In the genomic region with DNA sequence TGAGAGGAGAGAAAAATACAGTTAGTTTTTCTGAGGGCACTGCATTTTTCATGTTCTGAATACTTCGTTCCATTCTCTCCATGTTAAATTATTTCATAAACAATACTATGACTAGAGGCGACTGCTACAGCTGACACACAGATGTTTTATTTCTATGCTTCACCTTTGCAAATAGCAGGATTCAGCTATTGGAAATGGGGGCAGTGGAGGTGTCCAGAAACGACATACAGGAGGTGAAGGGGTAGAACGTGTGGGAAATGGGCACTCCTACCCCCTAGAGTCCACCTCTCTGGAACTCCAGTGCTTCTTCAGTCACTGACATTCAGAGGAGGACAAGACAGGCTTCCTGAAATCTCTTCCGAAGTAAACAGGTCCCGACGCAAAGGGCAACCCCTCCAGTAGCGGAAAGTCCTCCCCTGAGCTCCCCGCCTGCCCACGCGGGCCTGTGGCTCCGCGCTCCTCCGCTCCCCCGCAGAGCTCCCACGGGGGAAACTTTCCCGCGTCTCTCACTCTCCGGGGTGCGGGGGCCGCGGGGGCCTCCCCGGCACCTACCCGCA, we compare ENCODE assay signal across 8 cellular contexts. TPM values are rescaled to one million over a fixed set of nuclear protein-coding genes. Genes with fewer than 3 reads are reported as not detected.
DNase-seq lines count a peak whose midpoint lies in the region; ATAC-seq and TF ChIP-seq lines count a peak whose summit lies in the region.

No MANE protein-coding gene starts in this region.

- H3K79me2 ChIP-seq in fibroblast of lung (ENCODE audit: control insufficient read depth, insufficient read depth, low read length): peaks cover 45% of the 10 kb centered on the region

- H3K9me3 ChIP-seq in fibroblast of lung (ENCODE audit: control insufficient read depth, insufficient read depth, low read depth, low read length): no peaks in the 10 kb centered on the region

- H3K9me3 Mint-ChIP-seq in T-cell: no peaks in the 10 kb centered on the region
- H3K9me3 Mint-ChIP-seq in nephron progenitor cell: no peaks in the 10 kb centered on the region

- DNase-seq in NCI-H510A treated with DMSO at 0.1 percent for 48 hours (lab: John Stamatoyannopoulos, UW) (peak; percentile 41), NCI-H510A (lab: John Stamatoyannopoulos, UW) (no peak), T-cell (no peak), fibroblast of lung (ENCODE audit: low read depth in 2 of 2) (peak; percentile 32 to 44), nephron progenitor cell (no peak), G401 (ENCODE audit: low spot score) (no peak), GM13976 (ENCODE audit: low spot score) (no peak)

- no peaks in the 10 kb centered on the region for H3K27me3 ChIP-seq in fibroblast of lung (ENCODE audit: control insufficient read depth, insufficient read depth, low read length)

- no peaks in the 10 kb centered on the region for H4K20me1 ChIP-seq in fibroblast of lung (ENCODE audit: control insufficient read depth, extremely low read depth, insufficient read depth, low read length)

- H3K27ac Mint-ChIP-seq in T-cell: peak overlapping the region; percentile 94 to 97
- no peak overlapping the region for H3K27ac Mint-ChIP-seq in nephron progenitor cell

- H3K4me3 ChIP-seq in fibroblast of lung (replicated peaks in 1 of 4; ENCODE audit: control extremely low read depth in 1 of 4, insufficient read depth in 1 of 4, low read depth in 3 of 4, low read length in 4 of 4): peak overlapping the region; percentile 74 to 98 (median 79)

- no peaks in the 10 kb centered on the region for H3K36me3 ChIP-seq in fibroblast of lung (ENCODE audit: control insufficient read depth, insufficient read depth, low read length)

- ATAC-seq in HG03378 (IDR thresholded peaks at IDR 0.05; ENCODE audit: unreplicated experiment) (peak; percentile 21), T-cell (replicated peaks in 1 of 4) (peak in 3 of 4 experiments; percentile 28 to 34 (median 33))

- peak overlapping the region; percentile 84 to 96 (median 94) for H3K4me3 Mint-ChIP-seq in T-cell
- peak overlapping the region; percentile 92 for H3K4me3 Mint-ChIP-seq in nephron progenitor cell

- H3K27me3 Mint-ChIP-seq in T-cell (no peaks in the 10 kb centered on the region), nephron progenitor cell (ENCODE audit: low read depth, poor library complexity) (peaks cover 32% of the 10 kb centered on the region)

- peaks cover 5% of the 10 kb centered on the region for H3K4me1 ChIP-seq in fibroblast of lung (ENCODE audit: control insufficient read depth, extremely low read depth, insufficient read depth, low read length)

- H3K36me3 Mint-ChIP-seq in T-cell: no peaks in the 10 kb centered on the region
- no peaks in the 10 kb centered on the region for H3K36me3 Mint-ChIP-seq in nephron progenitor cell (ENCODE audit: low read depth)

- H3K4me1 Mint-ChIP-seq in T-cell: peaks cover 52 to 64% (median 54%) of the 10 kb centered on the region in 3 donors
- H3K4me1 Mint-ChIP-seq in nephron progenitor cell: peaks cover 24% of the 10 kb centered on the region

- peak overlapping the region; percentile 86 for H3K27ac ChIP-seq in fibroblast of lung (ENCODE audit: insufficient read depth, low read length)

- H2AFZ ChIP-seq in fibroblast of lung (ENCODE audit: low read length): peak overlapping the region; percentile 89

- POLR2A ChIA-PET in T-cell (lab: Charles Lee): interaction anchor here (0.5 to 1.1 kb wide), 2 partner anchors 10 to 25 kb away, joined by 3 read pairs; no protein-coding TSS in a partner anchor

- TF ChIP-seq CTCF in fibroblast of lung (conservative IDR thresholded peaks at IDR 0.05 in 1 of 2, IDR thresholded peaks at IDR 0.05 in 1 of 2; ENCODE audit: low read depth in 1 of 2, low read length in 2 of 2) (no peak), nephron progenitor cell (IDR thresholded peaks at IDR 0.05) (no peak), GM13976 (IDR thresholded peaks at IDR 0.05; ENCODE audit: borderline replicate concordance, control extremely low read depth, extremely low read depth, insufficient read depth, missing control alignments) (no peak)

- peak overlapping the region; percentile 81 for H3K9ac ChIP-seq in fibroblast of lung (ENCODE audit: insufficient read depth, low read length)

- CTCF ChIA-PET in T-cell (lab: Charles Lee): interaction anchor here in 1 of 2 donors (0.6 kb wide), 1 partner anchor 955 kb away, joined by 4 read pairs; no protein-coding TSS in a partner anchor

- H3K4me2 ChIP-seq in fibroblast of lung (ENCODE audit: extremely low read depth, insufficient read depth, low read length): peak overlapping the region; percentile 59

- in situ Hi-C loops in G401 (cut with HindIII; ENCODE audit: low sequenced_read_pairs) (no loop called here), GM13976 (cut with MboI; ENCODE audit: low sequenced_read_pairs, unreplicated experiment) (no loop called here)

RNA-seq across cellular contexts. Expression of a gene that starts 0.5 kb away (rescaled TPM):
- total RNA-seq in T-cell (10 to 100 TPM; 39.1 to 74.1 (median 47.8) TPM), fibroblast of lung (63.1 and 64.2 TPM in 2 replicates)
- polyA plus RNA-seq in fibroblast of lung: 25.2 and 32.0 TPM in 2 replicates
- 22.5 and 25.7 TPM in 2 replicates for polyA plus RNA-seq in fibroblast of lung (2012)
- 16.1 and 24.5 TPM in 2 replicates for polyA minus RNA-seq in fibroblast of lung (ENCODE audit: low replicate concordance)
- total RNA-seq in G401 (2014; rRNA removed; shearing (Covaris generic)): not detected in 2 replicates

Comparison
In these comparisons a context has a peak if more than half of its experiments do, and no peak if none do; other contexts are left out.
1. DNase-seq: peak in NCI-H510A treated with DMSO at 0.1 percent for 48 hours (single experiment) and fibroblast of lung (2 of 2); none in NCI-H510A (single experiment), T-cell (0 of 34), nephron progenitor cell (single experiment), G401 (single experiment) and GM13976 (single experiment).
2. RNA of a gene that starts 0.5 kb away (total RNA-seq): 63.1 to 64.2 TPM in fibroblast of lung and 39.1 to 74.1 TPM in T-cell; not detected in G401; every median in the first group is over 10 times any median in the second.